1 cellular context compared by ENCODE assay signal in genomic region chr3:52218026-52218425, GRCh38.
TF ChIP-seq lines count a peak whose summit lies in the region.

No MANE protein-coding gene starts in this region.

TF ChIP-seq in HCT116, 20 proteins besides CTCF, POLR2A, EP300 and RAD21 (continued from another document):
- TF ChIP-seq SIN3A (IDR thresholded peaks at IDR 0.05; ENCODE audit: low read depth) (no peak), ZFX (IDR thresholded peaks at IDR 0.05) (no peak), EZH2phosphoT487 (IDR thresholded peaks at IDR 0.05; ENCODE audit: borderline replicate concordance) (no peak), SRF (IDR thresholded peaks at IDR 0.05; ENCODE audit: low read depth) (no peak), FOSL1 (IDR thresholded peaks at IDR 0.05; ENCODE audit: low read depth) (no peak)
